ENCODE assay signal across 10 cellular contexts in genomic region chr7:17651926-17652385, GRCh38.
A peak's percentile ranks its signal among the peaks of the same experiment; 100 is the strongest.
DNase-seq lines count a peak whose midpoint lies in the region; FAIRE-seq and TF ChIP-seq lines count a peak whose summit lies in the region.
"Had no signal": no experiment of that assay in that cellular context is flagged by ENCODE, and none has a peak within 500 bp of the region (broad histone marks: within the 10 kb centered on the region; RNA-seq: fewer than 3 reads in every experiment).

No MANE protein-coding gene starts in this region.

- DNase-seq in chondrocyte (ENCODE audit: low spot score) (no peak), kidney tubule cell (ENCODE audit: low spot score) (peak; percentile 42), testis (peak; percentile 49), GM12891 (ENCODE audit: insufficient read length, low spot score) (no peak), DMS 273 (lab: John Stamatoyannopoulos, UW; ENCODE audit: unreplicated experiment) (no peak), HUDEP-2 (lab: John Stamatoyannopoulos, UW; ENCODE audit: unreplicated experiment in 76 of 76) (no peak)
- DNase-seq in activated CD4-positive, alpha-beta T cell treated with anti-CD3 and anti-CD28 coated beads, Interleukin-2, amount 10 ng/mL, durations not matched to agents 7 days and 5 days, result no peak
- DNase-seq: activated CD4-positive, alpha-beta T cell treated with anti-CD3 and anti-CD28 coated beads, Interleukin-2, amount 50 U/mL, for 48 hours; effector CD8-positive, alpha-beta T cell had no signal

- WGBS in testis, 2 donors, result 34 to 40% methylated on average over 4 of the region's 4 CpGs

- TF ChIP-seq POLR2A in testis (IDR thresholded peaks at IDR 0.05) (no peak), GM12891 (IDR thresholded peaks at IDR 0.05; ENCODE audit: low read depth, low read length) (no peak)

- TF ChIP-seq CTCF in HEK293 (tag by site-specific recombination; IDR thresholded peaks at IDR 0.05) (no peak), chondrocyte (IDR thresholded peaks at IDR 0.05) (peak; percentile 73), testis (IDR thresholded peaks at IDR 0.05) (peak; percentile 18 to 25 (median 20))

- H3K27me3 ChIP-seq in testis, result no peaks in the 10 kb centered on the region

- no peaks in the 10 kb centered on the region for H3K4me1 ChIP-seq in HEK293 (ENCODE audit: control insufficient read depth, insufficient read depth, low read length)
- H3K4me1 ChIP-seq in testis, result no peaks in the 10 kb centered on the region

- H3K9me3 Mint-ChIP-seq in chondrocyte (ENCODE audit: low read depth), result peaks cover 1% of the 10 kb centered on the region
- no peaks in the 10 kb centered on the region for H3K9me3 Mint-ChIP-seq in activated CD4-positive, alpha-beta T cell treated with anti-CD3 and anti-CD28 coated beads, Interleukin-2, amount 10 ng/mL, durations not matched to agents 7 days and 5 days

- H3K36me3 ChIP-seq in HEK293 (ENCODE audit: control insufficient read depth in 2 of 2, insufficient read depth in 1 of 2, low read length in 2 of 2) (no peaks in the 10 kb centered on the region), testis (ENCODE audit: low read depth, missing control alignments) (no peaks in the 10 kb centered on the region)

- no peak for FAIRE-seq in GM12891 (lab: Jason Lieb, UNC)

- intact Hi-C loops in testis (cut with DNase I; ENCODE audit: low total_unique reads), result no loop called here

- H3K9me3 ChIP-seq in HEK293 (ENCODE audit: control insufficient read depth, insufficient read depth, low read depth, low read length) (no peaks in the 10 kb centered on the region), testis (no peaks in the 10 kb centered on the region)

- POLR2A ChIA-PET in HEK293 (lab: Yijun Ruan, JAX), result no interaction called here
- POLR2A ChIA-PET in activated CD4-positive, alpha-beta T cell treated with anti-CD3 and anti-CD28 coated beads, Interleukin-2, amount 10 ng/mL, durations not matched to agents 7 days and 5 days (lab: Charles Lee), result no interaction called here

- H3K4me1 Mint-ChIP-seq in chondrocyte (ENCODE audit: low read depth), result peaks cover 62% of the 10 kb centered on the region
- H3K4me1 Mint-ChIP-seq in activated CD4-positive, alpha-beta T cell treated with anti-CD3 and anti-CD28 coated beads, Interleukin-2, amount 10 ng/mL, durations not matched to agents 7 days and 5 days, result no peaks in the 10 kb centered on the region

- peak overlapping the region; percentile 94 for H3K27ac Mint-ChIP-seq in chondrocyte (ENCODE audit: unreplicated experiment)
- H3K27ac Mint-ChIP-seq in activated CD4-positive, alpha-beta T cell treated with anti-CD3 and anti-CD28 coated beads, Interleukin-2, amount 10 ng/mL, durations not matched to agents 7 days and 5 days, result no peak overlapping the region

- H3K36me3 Mint-ChIP-seq in chondrocyte (ENCODE audit: low read depth), result no peaks in the 10 kb centered on the region
- no peaks in the 10 kb centered on the region for H3K36me3 Mint-ChIP-seq in activated CD4-positive, alpha-beta T cell treated with anti-CD3 and anti-CD28 coated beads, Interleukin-2, amount 10 ng/mL, durations not matched to agents 7 days and 5 days (ENCODE audit: low read depth)

- H3K27me3 Mint-ChIP-seq in chondrocyte (ENCODE audit: low read depth), result no peaks in the 10 kb centered on the region
- peaks cover 12% of the 10 kb centered on the region for H3K27me3 Mint-ChIP-seq in activated CD4-positive, alpha-beta T cell treated with anti-CD3 and anti-CD28 coated beads, Interleukin-2, amount 10 ng/mL, durations not matched to agents 7 days and 5 days

- no peak overlapping the region for H3K4me3 Mint-ChIP-seq in chondrocyte (ENCODE audit: unreplicated experiment)
- H3K4me3 Mint-ChIP-seq in activated CD4-positive, alpha-beta T cell treated with anti-CD3 and anti-CD28 coated beads, Interleukin-2, amount 10 ng/mL, durations not matched to agents 7 days and 5 days, result no peak overlapping the region

- H3K27ac ChIP-seq in HEK293 (ENCODE audit: extremely low read depth, low read depth, low read length) (no peak overlapping the region), testis (peak overlapping the region; percentile 26 to 55)

- H3K4me3 ChIP-seq in HEK293 (ENCODE audit: low read depth, low read length) (no peak overlapping the region), testis (no peak overlapping the region)

- CTCF ChIA-PET in HEK293 (lab: Yijun Ruan, JAX), result interaction anchor here (0.5 to 2.3 kb wide), 5 partner anchors 11 to 1760 kb away, joined by 3 to 8 read pairs (median 3); no protein-coding TSS in a partner anchor
- CTCF ChIA-PET in activated CD4-positive, alpha-beta T cell treated with anti-CD3 and anti-CD28 coated beads, Interleukin-2, amount 10 ng/mL, durations not matched to agents 7 days and 5 days (lab: Charles Lee), result interaction anchor here (0.9 kb wide), 1 partner anchor 10 kb away, joined by 3 read pairs; no protein-coding TSS in a partner anchor

TF ChIP-seq in HEK293, 187 proteins besides CTCF, POLR2A, EP300 and RAD21:
- TF ChIP-seq ZNF677 (tag by site-specific recombination; IDR thresholded peaks at IDR 0.05) (no peak), ZNF449 (tag by site-specific recombination; IDR thresholded peaks at IDR 0.05) (peak; percentile 76; the same call in 1 of the 2 replicates)

TF ChIP-seq in GM12891, 5 proteins besides CTCF, POLR2A, EP300 and RAD21:
- no peak for TF ChIP-seq SPI1 (IDR thresholded peaks at IDR 0.05; ENCODE audit: low read depth, low read length)
- no peak for TF ChIP-seq PAX5 (IDR thresholded peaks at IDR 0.05; ENCODE audit: insufficient read depth, low read length, severe bottlenecking)
- no peak for TF ChIP-seq POU2F2 (IDR thresholded peaks at IDR 0.05; ENCODE audit: low read depth, low read length)
- no peak for TF ChIP-seq TAF1 (IDR thresholded peaks at IDR 0.05; ENCODE audit: low read depth, low read length)
- TF ChIP-seq POLR2AphosphoS5 (IDR thresholded peaks at IDR 0.05; ENCODE audit: low read depth, low read length), result no peak
TF ChIP-seq in GM12891: peak in this region for 0.

Comparison
In these comparisons a context has a peak if more than half of its experiments do, and no peak if none do; other contexts are left out.
1. DNase-seq: peak in kidney tubule cell (single experiment) and testis (single experiment); none in chondrocyte (single experiment), activated CD4-positive, alpha-beta T cell treated with anti-CD3 and anti-CD28 coated beads, Interleukin-2, amount 10 ng/mL, durations not matched to agents 7 days and 5 days (single experiment), GM12891 (single experiment), DMS 273 (single experiment) and HUDEP-2 (0 of 76).